ENCODE assay signal across 29 cellular contexts in genomic region chr9:8723195-8723594, GRCh38.
"Had no signal": no experiment of that assay in that cellular context is flagged by ENCODE, and none has a peak within 500 bp of the region (broad histone marks: within the 10 kb centered on the region; RNA-seq: fewer than 3 reads in every experiment).

No MANE protein-coding gene starts in this region.

- H3K9me2 ChIP-seq: SK-N-SH had no signal

- H3K27ac Mint-ChIP-seq: activated CD4-positive, alpha-beta memory T cell treated with anti-CD3 and anti-CD28 coated beads, Interleukin-2, amount 10 ng/mL, durations not matched to agents 7 days and 5 days; activated naive CD8-positive, alpha-beta T cell treated with anti-CD3 and anti-CD28 coated beads, Interleukin-2, amount 10 ng/mL, durations not matched to agents 7 days and 5 days; activated T-cell treated with anti-CD3 and anti-CD28 coated beads, Interleukin-2, amount 50 U/mL, for 72 hours; activated T-helper 2 cell treated with anti-CD3 and anti-CD28 coated beads, Interferon-gamma antibody, Interleukin-2, Interleukin-4, amounts not matched to agents 10 μg/mL and 5 μg/mL and 100 μg/mL, durations not matched to agents 14 hours and 24 hours and 36 hours had no signal

- H3K36me3 ChIP-seq: adrenal gland, breast epithelium, Peyer's patch, SJCRH30 had no signal

- H3K27me3 ChIP-seq: adrenal gland, breast epithelium, Peyer's patch, SJCRH30 had no signal

- H3K4me1 Mint-ChIP-seq: activated CD4-positive, alpha-beta memory T cell treated with anti-CD3 and anti-CD28 coated beads, Interleukin-2, amount 10 ng/mL, durations not matched to agents 7 days and 5 days; activated naive CD8-positive, alpha-beta T cell treated with anti-CD3 and anti-CD28 coated beads, Interleukin-2, amount 10 ng/mL, durations not matched to agents 7 days and 5 days had no signal

- DNase-seq: activated CD4-positive, alpha-beta memory T cell treated with anti-CD3 and anti-CD28 coated beads, Interleukin-2, amount 10 ng/mL, durations not matched to agents 7 days and 5 days; activated CD4-positive, alpha-beta T cell treated with anti-CD3 and anti-CD28 coated beads, Interleukin-2, amount 50 U/mL, for 1 hour; activated CD4-positive, CD25-positive, alpha-beta regulatory T cell; activated CD8-positive, alpha-beta memory T cell treated with anti-CD3 and anti-CD28 coated beads, Interleukin-2, amount 50 U/mL, for 4 hours; activated naive CD4-positive, alpha-beta T cell treated with anti-CD3 and anti-CD28 coated beads, Interleukin-2, amount 50 U/mL, for 16 hours; activated naive CD8-positive, alpha-beta T cell treated with anti-CD3 and anti-CD28 coated beads, Interleukin-2, amount 10 ng/mL, durations not matched to agents 7 days and 5 days; activated T-cell treated with anti-CD3 and anti-CD28 coated beads, Interleukin-2, amount 50 U/mL, for 72 hours; adrenal gland; aorta; caudate nucleus; Karpas-422; NCI-H1048; NCI-H146; NCI-H1930; NCI-H2107; NCI-H446; NCI-H524 treated with DMSO at 0.1 percent for 48 hours; NCI-H774; NK-92 treated with Interleukin-12 subunit alpha and Interleukin-12 subunit beta, amount 100 ng/mL, for 24 hours; Peyer's patch; Right ventricle myocardium superior; SK-N-SH; T-helper 1 cell had no signal

- H3K27ac ChIP-seq: adrenal gland, breast epithelium, Peyer's patch, RWPE1, SJCRH30, VCaP had no signal

- H3K27me3 Mint-ChIP-seq: activated CD4-positive, alpha-beta memory T cell treated with anti-CD3 and anti-CD28 coated beads, Interleukin-2, amount 10 ng/mL, durations not matched to agents 7 days and 5 days; activated naive CD8-positive, alpha-beta T cell treated with anti-CD3 and anti-CD28 coated beads, Interleukin-2, amount 10 ng/mL, durations not matched to agents 7 days and 5 days had no signal

- FAIRE-seq: K562 had no signal

- H3K4me1 ChIP-seq: adrenal gland, breast epithelium, Peyer's patch had no signal

- H3K9me3 Mint-ChIP-seq: activated CD4-positive, alpha-beta memory T cell treated with anti-CD3 and anti-CD28 coated beads, Interleukin-2, amount 10 ng/mL, durations not matched to agents 7 days and 5 days; activated naive CD8-positive, alpha-beta T cell treated with anti-CD3 and anti-CD28 coated beads, Interleukin-2, amount 10 ng/mL, durations not matched to agents 7 days and 5 days; activated T-cell treated with anti-CD3 and anti-CD28 coated beads, Interleukin-2, amount 50 U/mL, for 72 hours; activated T-helper 2 cell treated with anti-CD3 and anti-CD28 coated beads, Interferon-gamma antibody, Interleukin-2, Interleukin-4, amounts not matched to agents 10 μg/mL and 5 μg/mL and 100 μg/mL, durations not matched to agents 14 hours and 24 hours and 36 hours had no signal

- H3K4me2 ChIP-seq: SK-N-SH had no signal

- H3K4me3 ChIP-seq: adrenal gland, breast epithelium, K562, Peyer's patch, SJCRH30 had no signal

- H3K9me3 ChIP-seq: adrenal gland, breast epithelium, Peyer's patch, SJCRH30, SK-N-SH had no signal

- ATAC-seq: activated T-cell treated with anti-CD3 and anti-CD28 coated beads, Interleukin-2, amount 50 U/mL, for 72 hours; K562 had no signal

- H3K9ac ChIP-seq: SK-N-SH had no signal

- H3K36me3 Mint-ChIP-seq: activated naive CD8-positive, alpha-beta T cell treated with anti-CD3 and anti-CD28 coated beads, Interleukin-2, amount 10 ng/mL, durations not matched to agents 7 days and 5 days had no signal

- H3K4me3 Mint-ChIP-seq: activated CD4-positive, alpha-beta memory T cell treated with anti-CD3 and anti-CD28 coated beads, Interleukin-2, amount 10 ng/mL, durations not matched to agents 7 days and 5 days; activated naive CD8-positive, alpha-beta T cell treated with anti-CD3 and anti-CD28 coated beads, Interleukin-2, amount 10 ng/mL, durations not matched to agents 7 days and 5 days; activated T-cell treated with anti-CD3 and anti-CD28 coated beads, Interleukin-2, amount 50 U/mL, for 72 hours had no signal
